Comparison of ENCODE assay signal across 11 cellular contexts in the genomic region with DNA sequence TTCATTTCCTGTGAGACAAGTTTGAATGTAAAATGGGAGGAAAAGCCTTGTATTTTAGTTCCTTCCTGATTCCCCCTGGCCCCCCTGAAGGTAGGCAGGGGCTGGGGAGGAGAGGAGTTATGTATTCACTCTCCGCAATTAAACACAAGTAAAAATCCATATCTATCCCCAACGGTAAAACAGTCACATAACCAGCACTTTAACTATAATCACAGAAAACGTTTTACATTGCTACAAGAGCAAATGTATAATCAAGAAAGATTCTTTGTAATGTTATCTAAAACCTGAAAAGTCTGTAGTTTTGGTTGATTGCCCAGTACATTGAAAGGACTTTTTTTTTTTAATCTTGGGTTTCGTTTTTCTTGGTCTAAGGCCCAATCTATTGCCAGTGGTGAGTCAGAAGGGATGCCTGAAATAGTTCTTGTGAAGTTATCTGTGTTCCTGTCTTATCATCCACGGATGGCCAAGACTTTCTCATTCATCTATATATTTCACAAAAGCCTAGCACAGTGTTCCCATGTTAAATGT. TPM values are rescaled to one million over a fixed set of nuclear protein-coding genes. Genes with fewer than 3 reads are reported as not detected.
DNase-seq lines count a peak whose midpoint lies in the region; ATAC-seq and FAIRE-seq lines count a peak whose summit lies in the region.
"Had no signal": no experiment of that assay in that cellular context is flagged by ENCODE, and none has a peak within 500 bp of the region (broad histone marks: within the 10 kb centered on the region; RNA-seq: fewer than 3 reads in every experiment).

No MANE protein-coding gene starts in this region.

- peak; percentile 95 for FAIRE-seq in RCC 7860 (lab: Jason Lieb, UNC)

- no peak overlapping the region for H3K4me3 Mint-ChIP-seq in activated naive CD8-positive, alpha-beta T cell treated with anti-CD3 and anti-CD28 coated beads, Interleukin-2, amount 50 U/mL, for 24 hours
- H3K4me3 Mint-ChIP-seq in activated naive CD8-positive, alpha-beta T cell treated with anti-CD3 and anti-CD28 coated beads for 36 hours, result no peak overlapping the region
- H3K4me3 Mint-ChIP-seq in immature natural killer cell, result no peak overlapping the region

- DNase-seq in activated naive CD8-positive, alpha-beta T cell treated with anti-CD3 and anti-CD28 coated beads, Interleukin-2, amount 50 U/mL, for 24 hours, result no peak
- DNase-seq in activated naive CD8-positive, alpha-beta T cell treated with anti-CD3 and anti-CD28 coated beads for 36 hours, result no peak
- DNase-seq in RCC 7860 (ENCODE audit: low spot score), result peak; percentile 86
- DNase-seq in fibroblast of the conjunctiva (ENCODE audit: low read depth), result peak; percentile 48
- DNase-seq in stromal cell of bone marrow (ENCODE audit: low read depth), result peak; percentile 30
- DNase-seq in immature natural killer cell, result no peak
- no peak for DNase-seq in occipital lobe (lab: John Stamatoyannopoulos, UW)
- DNase-seq: AML-193; islet precursor cell; NK-92 treated with Interleukin-12 subunit alpha and Interleukin-12 subunit beta, amount 100 ng/mL, for 24 hours had no signal

- H3K27me3 Mint-ChIP-seq in activated naive CD8-positive, alpha-beta T cell treated with anti-CD3 and anti-CD28 coated beads, Interleukin-2, amount 50 U/mL, for 24 hours, result peaks cover 14% of the 10 kb centered on the region
- H3K27me3 Mint-ChIP-seq in activated naive CD8-positive, alpha-beta T cell treated with anti-CD3 and anti-CD28 coated beads for 36 hours, result peaks cover 18% of the 10 kb centered on the region
- peaks cover 4 to 11% (median 5%) of the 10 kb centered on the region in 3 donors for H3K27me3 Mint-ChIP-seq in immature natural killer cell (ENCODE audit: low read depth in 3 of 3)

- peak overlapping the region; percentile 40 for H3K27ac Mint-ChIP-seq in activated naive CD8-positive, alpha-beta T cell treated with anti-CD3 and anti-CD28 coated beads, Interleukin-2, amount 50 U/mL, for 24 hours
- no peak overlapping the region for H3K27ac Mint-ChIP-seq in activated naive CD8-positive, alpha-beta T cell treated with anti-CD3 and anti-CD28 coated beads for 36 hours
- no peak overlapping the region for H3K27ac Mint-ChIP-seq in immature natural killer cell

- ATAC-seq in activated naive CD8-positive, alpha-beta T cell treated with anti-CD3 and anti-CD28 coated beads, Interleukin-2, amount 50 U/mL, for 24 hours, result no peak
- ATAC-seq in GM21825 (IDR thresholded peaks at IDR 0.05; ENCODE audit: unreplicated experiment), result no peak

- no peaks in the 10 kb centered on the region for H3K9me3 Mint-ChIP-seq in activated naive CD8-positive, alpha-beta T cell treated with anti-CD3 and anti-CD28 coated beads, Interleukin-2, amount 50 U/mL, for 24 hours
- no peaks in the 10 kb centered on the region for H3K9me3 Mint-ChIP-seq in activated naive CD8-positive, alpha-beta T cell treated with anti-CD3 and anti-CD28 coated beads for 36 hours
- H3K9me3 Mint-ChIP-seq in immature natural killer cell, result no peaks in the 10 kb centered on the region

- H3K4me1 Mint-ChIP-seq in activated naive CD8-positive, alpha-beta T cell treated with anti-CD3 and anti-CD28 coated beads, Interleukin-2, amount 50 U/mL, for 24 hours, result no peaks in the 10 kb centered on the region
- H3K4me1 Mint-ChIP-seq in activated naive CD8-positive, alpha-beta T cell treated with anti-CD3 and anti-CD28 coated beads for 36 hours, result peaks cover 2% of the 10 kb centered on the region
- no peaks in the 10 kb centered on the region for H3K4me1 Mint-ChIP-seq in immature natural killer cell

- H3K36me3 Mint-ChIP-seq in activated naive CD8-positive, alpha-beta T cell treated with anti-CD3 and anti-CD28 coated beads, Interleukin-2, amount 50 U/mL, for 24 hours (ENCODE audit: low read depth), result no peaks in the 10 kb centered on the region
- H3K36me3 Mint-ChIP-seq in activated naive CD8-positive, alpha-beta T cell treated with anti-CD3 and anti-CD28 coated beads for 36 hours, result no peaks in the 10 kb centered on the region
- H3K36me3 Mint-ChIP-seq in immature natural killer cell, result peaks cover 0 to 4% (median 0%) of the 10 kb centered on the region in 3 donors

RNA-seq across cellular contexts. Expression of gene CCNYL1, which starts 34.5 kb away (rescaled TPM):
- total RNA-seq in activated naive CD8-positive, alpha-beta T cell treated with anti-CD3 and anti-CD28 coated beads for 36 hours, result 1 to 10 TPM; 5.8 to 6.0 TPM
- polyA plus RNA-seq in immature natural killer cell, result 1 to 10 TPM in 2 of 3 donors, under 1 TPM in 1; 0.32 to 1.6 (median 1.3) TPM
- total RNA-seq in occipital lobe, result 46.5 TPM

RNA-seq across cellular contexts. Expression of gene METTL21A, which starts 51.7 kb away (rescaled TPM):
- 10 to 100 TPM; 33.7 to 39.2 TPM for total RNA-seq in activated naive CD8-positive, alpha-beta T cell treated with anti-CD3 and anti-CD28 coated beads for 36 hours
- polyA plus RNA-seq in immature natural killer cell, result 10 to 100 TPM; 24.5 to 33.1 (median 24.6) TPM
- 11.2 TPM for total RNA-seq in occipital lobe

Comparison
In these comparisons a context has a peak if more than half of its experiments do, and no peak if none do; other contexts are left out.
1. DNase-seq: peak in RCC 7860 (single experiment), fibroblast of the conjunctiva (single experiment) and stromal cell of bone marrow (single experiment); none in activated naive CD8-positive, alpha-beta T cell treated with anti-CD3 and anti-CD28 coated beads, Interleukin-2, amount 50 U/mL, for 24 hours (single experiment), activated naive CD8-positive, alpha-beta T cell treated with anti-CD3 and anti-CD28 coated beads for 36 hours (single experiment), immature natural killer cell (0 of 3) and occipital lobe (single experiment).